12 cellular contexts compared by ENCODE assay signal in genomic region chr18:10041180-10041579, GRCh38.
DNase-seq lines count a peak whose midpoint lies in the region; ATAC-seq and TF ChIP-seq lines count a peak whose summit lies in the region.
"Had no signal": no experiment of that assay in that cellular context is flagged by ENCODE, and none has a peak within 500 bp of the region (broad histone marks: within the 10 kb centered on the region; RNA-seq: fewer than 3 reads in every experiment).

No MANE protein-coding gene starts in this region.

- no peak overlapping the region for H3K4me3 Mint-ChIP-seq in T-helper 2 cell treated with Interferon-gamma antibody and Interleukin-4, amounts not matched to agents 5 μg/mL and 100 μg/mL, for 36 hours

- H3K9me3 ChIP-seq in heart left ventricle (peaks cover 0 to 32% (median 18%) of the 10 kb centered on the region in 12 donors), aorta (ENCODE audit: control insufficient read depth, low read length) (no peaks in the 10 kb centered on the region)

- no peak for TF ChIP-seq CTCF in heart left ventricle (IDR thresholded peaks at IDR 0.05)

- peaks cover 8% of the 10 kb centered on the region for H3K9me3 Mint-ChIP-seq in T-helper 2 cell treated with Interferon-gamma antibody and Interleukin-4, amounts not matched to agents 5 μg/mL and 100 μg/mL, for 36 hours

- H3K36me3 ChIP-seq in heart left ventricle (no peaks in the 10 kb centered on the region), aorta (ENCODE audit: control insufficient read depth in 1 of 2, insufficient read depth in 2 of 2, low read length in 1 of 2) (no peaks in the 10 kb centered on the region)

- H3K4me3 ChIP-seq in heart left ventricle = no peak overlapping the region
- no peak overlapping the region for H3K4me3 ChIP-seq in aorta (ENCODE audit: low read length in 2 of 2)

- no peak overlapping the region for H3K27ac Mint-ChIP-seq in T-helper 2 cell treated with Interferon-gamma antibody and Interleukin-4, amounts not matched to agents 5 μg/mL and 100 μg/mL, for 36 hours

- H3K4me1 ChIP-seq in heart left ventricle (peaks cover 0 to 13% (median 2%) of the 10 kb centered on the region in 12 donors), aorta (ENCODE audit: control insufficient read depth in 1 of 2, insufficient read depth in 2 of 2, low read length in 2 of 2) (no peaks in the 10 kb centered on the region)

- peak; percentile 85 for DNase-seq in Right ventricle myocardium inferior (ENCODE audit: missing footprints)
- no peak for DNase-seq in cardiac septum (ENCODE audit: low spot score)
- peak in 4 of 5 donors; percentile 33 to 74 (median 56) for DNase-seq in heart left ventricle
- peak; percentile 88 for DNase-seq in posterior vena cava (ENCODE audit: low spot score)
- DNase-seq in aorta = no peak
- DNase-seq in T-helper 2 cell treated with Interferon-gamma antibody and Interleukin-4, amounts not matched to agents 5 μg/mL and 100 μg/mL, for 36 hours (ENCODE audit: low spot score) = no peak
- DNase-seq in NCI-H524 treated with DMSO at 0.1 percent for 48 hours (lab: John Stamatoyannopoulos, UW) = no peak
- DNase-seq: KG1, NCI-H446 treated with DMSO at 0.1 percent for 48 hours, SHP77 treated with DMSO at 0.1 percent for 48 hours had no signal

- no peak for TF ChIP-seq POLR2A in heart left ventricle (IDR thresholded peaks at IDR 0.05)

- H3K27me3 ChIP-seq in heart left ventricle (no peaks in the 10 kb centered on the region), aorta (ENCODE audit: control insufficient read depth in 1 of 2, insufficient read depth in 2 of 2, low read length in 1 of 2) (no peaks in the 10 kb centered on the region)

- no peaks in the 10 kb centered on the region for H3K4me1 Mint-ChIP-seq in T-helper 2 cell treated with Interferon-gamma antibody and Interleukin-4, amounts not matched to agents 5 μg/mL and 100 μg/mL, for 36 hours (ENCODE audit: low read depth)

- peak; percentile 92 for ATAC-seq in Right ventricle myocardium inferior
- ATAC-seq in heart left ventricle = peak; percentile 82 to 93 (median 87)
- ATAC-seq in aorta (ENCODE audit: low FRiP score) = peak; percentile 85
- ATAC-seq in GM18519 (IDR thresholded peaks at IDR 0.05; ENCODE audit: low FRiP score, unreplicated experiment) = no peak
- ATAC-seq: activated CD4-positive, CD25-positive, alpha-beta regulatory T cell treated with anti-CD3 and anti-CD28 coated beads, Interleukin-2, amount 50 U/mL, for 24 hours had no signal

- H3K27ac ChIP-seq in heart left ventricle (peak overlapping the region; percentile 41 to 93 (median 59)), aorta (ENCODE audit: low read depth in 1 of 2, low read length in 2 of 2) (peak overlapping the region in 1 of 2 donors; percentile 43)

- no peaks in the 10 kb centered on the region for H3K36me3 Mint-ChIP-seq in T-helper 2 cell treated with Interferon-gamma antibody and Interleukin-4, amounts not matched to agents 5 μg/mL and 100 μg/mL, for 36 hours (ENCODE audit: low read depth)

- peaks cover 5% of the 10 kb centered on the region for H3K27me3 Mint-ChIP-seq in T-helper 2 cell treated with Interferon-gamma antibody and Interleukin-4, amounts not matched to agents 5 μg/mL and 100 μg/mL, for 36 hours (ENCODE audit: low read depth)

- intact Hi-C loops in Right ventricle myocardium inferior (cut with DNase I) (loop anchor here (5.0 kb wide), 2 partner anchors 146 to 206 kb away; no protein-coding TSS in a partner anchor), cardiac septum (cut with DNase I) (no loop called here), heart left ventricle (cut with DNase I) (no loop called here), posterior vena cava (cut with DNase I) (no loop called here), aorta (cut with DNase I) (no loop called here)

Comparison
In these comparisons a context has a peak if more than half of its experiments do, and no peak if none do; other contexts are left out.
1. DNase-seq: peak in Right ventricle myocardium inferior (single experiment), heart left ventricle (4 of 5) and posterior vena cava (single experiment); none in cardiac septum (single experiment), aorta (0 of 2), T-helper 2 cell treated with Interferon-gamma antibody and Interleukin-4, amounts not matched to agents 5 μg/mL and 100 μg/mL, for 36 hours (single experiment) and NCI-H524 treated with DMSO at 0.1 percent for 48 hours (single experiment).